Comparison of ENCODE assay signal across 22 cellular contexts in the genomic region with DNA sequence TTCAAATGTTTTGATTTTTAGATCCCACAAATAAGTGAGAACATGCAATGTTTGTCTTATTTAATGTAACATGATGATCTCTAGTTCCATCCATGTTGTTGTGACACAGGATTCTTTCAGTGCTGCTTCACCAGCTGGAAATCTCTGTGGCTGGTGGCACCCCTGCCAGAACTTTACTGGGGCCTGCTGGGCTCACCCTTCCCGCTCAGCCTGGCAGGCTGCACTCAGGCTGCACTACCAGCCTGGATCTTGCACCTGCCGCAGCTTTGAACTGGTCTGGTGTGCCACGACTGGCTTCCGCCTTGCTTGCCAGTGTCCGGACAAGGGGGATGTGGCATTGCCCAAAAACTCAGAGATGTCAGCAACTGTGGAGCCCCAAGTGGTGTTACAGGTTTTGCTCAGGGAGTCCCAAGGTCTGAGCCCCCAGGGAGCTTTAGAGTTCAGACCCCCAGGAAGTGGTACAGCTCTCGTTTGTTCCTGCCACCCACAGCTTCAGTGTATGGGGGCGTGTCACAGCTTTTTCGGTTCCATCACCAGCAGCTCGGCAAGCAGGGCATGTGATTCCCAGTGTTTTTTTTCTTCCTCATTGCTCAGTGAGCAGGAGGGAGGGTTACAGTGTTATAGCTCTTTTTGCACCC.
"Had no signal": no experiment of that assay in that cellular context is flagged by ENCODE, and none has a peak within 500 bp of the region (broad histone marks: within the 10 kb centered on the region; RNA-seq: fewer than 3 reads in every experiment).

No MANE protein-coding gene starts in this region.

- DNase-seq: colonic mucosa; dermis blood vessel endothelial cell; foreskin melanocyte; heart left ventricle; immature natural killer cell; kidney; left cardiac atrium; left ventricle myocardium inferior; lower lobe of right lung; ovary; right cardiac atrium; stimulated activated CD4-positive, alpha-beta T cell treated with anti-CD3 and anti-CD28 coated beads, Interleukin-4, amount 100 ng/mL, for 1 hour; stimulated activated CD8-positive, alpha-beta memory T cell treated with anti-CD3 and anti-CD28 coated beads, Interleukin-4, amount 100 ng/mL, for 48 hours; stimulated activated naive CD8-positive, alpha-beta T cell treated with anti-CD3 and anti-CD28 coated beads, Interleukin-15, Interleukin-2, amounts not matched to agents 100 U/mL and 50 U/mL, for 24 hours; thyroid gland had no signal

- H3K4me3 Mint-ChIP-seq: immature natural killer cell; memory B cell; mesothelial cell of epicardium; natural killer cell treated with Interleukin-12 subunit alpha and Interleukin-12 subunit beta and Interleukin-15 and Interleukin-18, amount 100 ng/mL, for 72 hours; neural progenitor cell; stimulated activated effector memory CD8-positive, alpha-beta T cell treated with anti-CD3 and anti-CD28 coated beads, Interleukin-12 subunit alpha, Interleukin-12 subunit beta, amount 100 ng/mL, for 72 hours; type B pancreatic cell had no signal

- H3K4me1 Mint-ChIP-seq: immature natural killer cell; memory B cell; mesothelial cell of epicardium; neural progenitor cell; stimulated activated effector memory CD8-positive, alpha-beta T cell treated with anti-CD3 and anti-CD28 coated beads, Interleukin-12 subunit alpha, Interleukin-12 subunit beta, amount 100 ng/mL, for 72 hours had no signal

- H3K36me3 Mint-ChIP-seq: immature natural killer cell; mesothelial cell of epicardium; neural progenitor cell; stimulated activated effector memory CD8-positive, alpha-beta T cell treated with anti-CD3 and anti-CD28 coated beads, Interleukin-12 subunit alpha, Interleukin-12 subunit beta, amount 100 ng/mL, for 72 hours; type B pancreatic cell had no signal

- H3K27ac Mint-ChIP-seq: immature natural killer cell; memory B cell; mesothelial cell of epicardium; natural killer cell treated with Interleukin-12 subunit alpha and Interleukin-12 subunit beta and Interleukin-15 and Interleukin-18, amount 100 ng/mL, for 72 hours; neural progenitor cell; stimulated activated effector memory CD8-positive, alpha-beta T cell treated with anti-CD3 and anti-CD28 coated beads, Interleukin-12 subunit alpha, Interleukin-12 subunit beta, amount 100 ng/mL, for 72 hours; type B pancreatic cell had no signal

- H3K4me3 ChIP-seq: colonic mucosa, heart left ventricle, left ventricle myocardium inferior, lower lobe of right lung, neural progenitor cell, ovary, suprapubic skin, thyroid gland had no signal

- ATAC-seq: heart left ventricle; left cardiac atrium; lower lobe of right lung; natural killer cell treated with Interleukin-12 subunit alpha and Interleukin-12 subunit beta and Interleukin-15 and Interleukin-18, amount 100 ng/mL, for 72 hours; right cardiac atrium; stimulated activated effector memory CD8-positive, alpha-beta T cell treated with anti-CD3 and anti-CD28 coated beads, Interleukin-12 subunit alpha, Interleukin-12 subunit beta, amount 100 ng/mL, for 72 hours; stimulated activated naive CD8-positive, alpha-beta T cell treated with anti-CD3 and anti-CD28 coated beads, Interleukin-15, Interleukin-2, amounts not matched to agents 100 U/mL and 50 U/mL, for 24 hours had no signal

- H3K27me3 Mint-ChIP-seq: type B pancreatic cell had no signal

- H3K9me3 Mint-ChIP-seq: natural killer cell treated with Interleukin-12 subunit alpha and Interleukin-12 subunit beta and Interleukin-15 and Interleukin-18, amount 100 ng/mL, for 72 hours; neural progenitor cell; type B pancreatic cell had no signal
